29 cellular contexts compared by ENCODE assay signal in genomic region chr13:111248822-111249221, GRCh38.
DNase-seq lines count a peak whose midpoint lies in the region; ATAC-seq, FAIRE-seq and TF ChIP-seq lines count a peak whose summit lies in the region.
"Had no signal": no experiment of that assay in that cellular context is flagged by ENCODE, and none has a peak within 500 bp of the region (broad histone marks: within the 10 kb centered on the region; RNA-seq: fewer than 3 reads in every experiment).

No MANE protein-coding gene starts in this region.

- H4K5ac ChIP-seq in IMR-90 (ENCODE audit: low read depth, low read length): no peak overlapping the region

- no peak overlapping the region for H2AK5ac ChIP-seq in IMR-90 (ENCODE audit: low read depth, low read length)

- peaks cover 10% of the 10 kb centered on the region for H4K20me1 ChIP-seq in IMR-90 (ENCODE audit: insufficient read depth, low read length)

- H3K23ac ChIP-seq in IMR-90 (ENCODE audit: low read depth, low read length): 0 out of 2 replicates have a peak overlapping the region, but pooled peaks have one; percentile 16

- H3K36me3 ChIP-seq in IMR-90 (ENCODE audit: control insufficient read depth, insufficient read depth, low read length): peaks cover 28% of the 10 kb centered on the region
- H3K36me3 ChIP-seq in adrenal gland (replicated peaks in 1 of 2): peaks cover 0 to 41% of the 10 kb centered on the region in 2 donors
- no peaks in the 10 kb centered on the region for H3K36me3 ChIP-seq in prostate gland
- peaks cover 12 to 13% of the 10 kb centered on the region in 2 donors for H3K36me3 ChIP-seq in kidney (ENCODE audit: control insufficient read depth in 1 of 2, insufficient read depth in 2 of 2, low read length in 2 of 2)

- H2BK5ac ChIP-seq in IMR-90 (ENCODE audit: low read depth, low read length, poor library complexity, severe bottlenecking): no peak overlapping the region

- no peak overlapping the region for H4K8ac ChIP-seq in IMR-90 (ENCODE audit: low read depth in 2 of 2, low read length in 2 of 2)

- no peak overlapping the region for H4K91ac ChIP-seq in IMR-90 (ENCODE audit: insufficient read depth, low read depth, low read length)

- H3K4me2 ChIP-seq in IMR-90 (ENCODE audit: low read depth, low read length): no peak overlapping the region
- H3K4me2 ChIP-seq: BLaER1 had no signal

- H3K4me3 ChIP-seq in IMR-90 (ENCODE audit: insufficient read depth, low read depth, low read length) (no peak overlapping the region), adrenal gland (no peak overlapping the region), prostate gland (no peak overlapping the region), kidney (ENCODE audit: low read length in 2 of 2) (no peak overlapping the region)
- H3K4me3 ChIP-seq: BLaER1, coronary artery, upper lobe of left lung had no signal

- dilution Hi-C loops in IMR-90 (cut with HindIII; ENCODE audit: low sequenced_read_pairs, unreplicated experiment): no loop called here

- no peak overlapping the region for H2AK9ac ChIP-seq in IMR-90 (replicated peaks; ENCODE audit: low read depth, low read length, poor library complexity)

- TF ChIP-seq RAD21 in IMR-90 (IDR thresholded peaks at IDR 0.05; ENCODE audit: low read length): no peak

- FAIRE-seq in kidney (lab: Jason Lieb, UNC): no peak
- FAIRE-seq: G401.6 had no signal

- H3K56ac ChIP-seq in IMR-90 (ENCODE audit: extremely low read depth, insufficient read depth, low read length): no peak overlapping the region

- no peak overlapping the region for H3K27ac ChIP-seq in IMR-90 (ENCODE audit: insufficient read depth, low read length)
- peak overlapping the region in 4 of 5 donors; percentile 13 to 70 (median 34) for H3K27ac ChIP-seq in adrenal gland
- H3K27ac ChIP-seq in prostate gland: peak overlapping the region; percentile 45 to 83
- H3K27ac ChIP-seq in kidney (ENCODE audit: low read depth in 2 of 2, low read length in 2 of 2): no peak overlapping the region
- H3K27ac ChIP-seq: BLaER1, coronary artery, upper lobe of left lung had no signal

- H3K18ac ChIP-seq in IMR-90 (ENCODE audit: low read depth, low read length): no peak overlapping the region

- H3K14ac ChIP-seq in IMR-90 (replicated peaks; ENCODE audit: low read depth, low read length): no peak overlapping the region

- no peak for TF ChIP-seq CTCF in IMR-90 (conservative IDR thresholded peaks at IDR 0.05; ENCODE audit: low read depth, low read length)
- no peak for TF ChIP-seq CTCF in adrenal gland (IDR thresholded peaks at IDR 0.05)
- TF ChIP-seq CTCF in prostate gland (IDR thresholded peaks at IDR 0.05): no peak
- TF ChIP-seq CTCF in kidney (IDR thresholded peaks at IDR 0.05; ENCODE audit: borderline replicate concordance, extremely low read depth, insufficient read depth): no peak

- POLR2A ChIA-PET in IMR-90 (lab: Charles Lee; ENCODE audit: unreplicated experiment): no interaction called here

- no peaks in the 10 kb centered on the region for H3K9me3 ChIP-seq in IMR-90 (ENCODE audit: control insufficient read depth, insufficient read depth, low read length)
- H3K9me3 ChIP-seq in adrenal gland (replicated peaks in 1 of 3): no peaks in the 10 kb centered on the region
- no peaks in the 10 kb centered on the region for H3K9me3 ChIP-seq in prostate gland
- H3K9me3 ChIP-seq in kidney (ENCODE audit: control insufficient read depth in 1 of 2, low read length in 2 of 2): no peaks in the 10 kb centered on the region
- H3K9me3 ChIP-seq: Caco-2, upper lobe of left lung had no signal

- H3K9ac ChIP-seq in IMR-90 (ENCODE audit: low read depth, low read length): no peak overlapping the region
- H3K9ac ChIP-seq in kidney (ENCODE audit: low read length in 2 of 2): no peak overlapping the region
- H3K9ac ChIP-seq: BLaER1 had no signal

- DNase-seq in IMR-90 (no peak), adrenal gland (peak; percentile 38 to 67 (median 60)), left ventricle myocardium superior (no peak), prostate gland (ENCODE audit: low spot score) (no peak), kidney (no peak), A172 (ENCODE audit: low spot score) (no peak)
- DNase-seq: activated CD4-positive, alpha-beta T cell treated with anti-CD3 and anti-CD28 coated beads, Interleukin-2, amount 10 ng/mL, durations not matched to agents 7 days and 5 days; activated effector memory CD4-positive, alpha-beta T cell treated with anti-CD3 and anti-CD28 coated beads, Interleukin-2, amount 50 U/mL, for 16 hours; activated T-cell treated with anti-CD3 and anti-CD28 coated beads, Interleukin-2, amount 50 U/mL, for 24 hours; aorta; Caco-2; effector memory CD8-positive, alpha-beta T cell; Karpas-422; kidney glomerular epithelial cell; mesenchymal stem cell; NCI-H1436; NCI-H2081 treated with DMSO at 0.1 percent for 48 hours; NCI-H2227 treated with DMSO at 0.1 percent for 48 hours; NCI-H82; posterior cingulate gyrus; stimulated activated naive B cell treated with anti-CD40 and anti-IgM and Interleukin-4, amounts not matched to agents 10 μg/mL and 1 μg/mL and 100 μg/mL, for 72 hours; substantia nigra; upper lobe of left lung had no signal

- intact Hi-C loops in IMR-90 (cut with micrococcal nuclease) (no loop called here), adrenal gland (cut with DNase I) (no loop called here), left ventricle myocardium superior (cut with micrococcal nuclease) (no loop called here), prostate gland (cut with DNase I) (loop anchor here (5.0 kb wide), 1 partner anchor 33 kb away; no protein-coding TSS in a partner anchor), kidney (cut with DNase I) (no loop called here)

- no peak overlapping the region for H2AFZ ChIP-seq in IMR-90 (replicated peaks; ENCODE audit: low read length, poor library complexity)

- H2BK120ac ChIP-seq in IMR-90 (ENCODE audit: low read depth, low read length): no peak overlapping the region

- WGBS in IMR-90 (ENCODE audit: extremely low coverage in 2 of 2, insufficient read length in 1 of 2), 2 experiments: no CpG with 5 or more reads among the region's 3 CpGs
- 52 to 63% (median 57%) methylated on average over 3 of the region's 3 CpGs for WGBS in adrenal gland, 4 donors
- 63% methylated on average over 3 of the region's 3 CpGs for WGBS in prostate gland

- BruUV-seq in IMR-90 (replicated peaks; lab: Mats Ljungman, UMichigan): no TSS peak

- H3K27me3 ChIP-seq in IMR-90 (ENCODE audit: control insufficient read depth, insufficient read depth, low read length) (no peaks in the 10 kb centered on the region), adrenal gland (no peaks in the 10 kb centered on the region), prostate gland (replicated peaks; ENCODE audit: insufficient read depth) (no peaks in the 10 kb centered on the region)
- H3K27me3 ChIP-seq: BLaER1, upper lobe of left lung had no signal

- peaks cover 21% of the 10 kb centered on the region; the same call in 1 of the 2 replicates for H3K9me1 ChIP-seq in IMR-90 (ENCODE audit: insufficient read depth, low read length)

- in situ Hi-C loops in IMR-90 (cut with MboI; ENCODE audit: low sequenced_read_pairs): no loop called here

- H3K4me1 ChIP-seq in IMR-90 (ENCODE audit: control insufficient read depth, insufficient read depth, low read length): peaks cover 11% of the 10 kb centered on the region
- H3K4me1 ChIP-seq in adrenal gland (replicated peaks in 1 of 2): peaks cover 23 to 31% of the 10 kb centered on the region in 2 donors
- H3K4me1 ChIP-seq in prostate gland (replicated peaks): peaks cover 15% of the 10 kb centered on the region
- no peaks in the 10 kb centered on the region for H3K4me1 ChIP-seq in kidney (ENCODE audit: control insufficient read depth in 1 of 2, insufficient read depth in 1 of 2, low read depth in 1 of 2, low read length in 2 of 2)
- H3K4me1 ChIP-seq: BLaER1 had no signal

- H3K79me1 ChIP-seq in IMR-90 (ENCODE audit: low read depth in 1 of 2, low read length in 2 of 2): peaks cover 28 to 64% of the 10 kb centered on the region in 2 experiments

- ATAC-seq in IMR-90 (ENCODE audit: low read depth) (no peak), left ventricle myocardium superior (peak; percentile 31), GM18519 (IDR thresholded peaks at IDR 0.05; ENCODE audit: low FRiP score, unreplicated experiment) (no peak), GM18909 (IDR thresholded peaks at IDR 0.05; ENCODE audit: poor library complexity, unreplicated experiment) (no peak)
- ATAC-seq: effector memory CD8-positive, alpha-beta T cell; stimulated activated naive B cell treated with anti-CD40 and anti-IgM and Interleukin-4, amounts not matched to agents 10 μg/mL and 1 μg/mL and 100 μg/mL, for 72 hours; WTC11 had no signal

- no peak overlapping the region for H2BK20ac ChIP-seq in IMR-90 (ENCODE audit: low read depth, low read length)

- no peak overlapping the region for H2BK15ac ChIP-seq in IMR-90 (ENCODE audit: low read depth, low read length)

- TF ChIP-seq POLR2A in IMR-90 (IDR thresholded peaks at IDR 0.05; ENCODE audit: low read depth, low read length) (no peak), adrenal gland (IDR thresholded peaks at IDR 0.05) (no peak), prostate gland (IDR thresholded peaks at IDR 0.05) (no peak)

- CTCF ChIA-PET in IMR-90 (lab: Yijun Ruan, JAX): interaction anchor here (1.4 kb wide), 1 partner anchor 8 kb away, joined by 4 read pairs; no protein-coding TSS in a partner anchor

- H3K4ac ChIP-seq in IMR-90 (ENCODE audit: low read depth, low read length): no peak overlapping the region

TF ChIP-seq in IMR-90, 13 proteins besides CTCF, POLR2A, EP300 and RAD21 (continues in another document):
- TF ChIP-seq USF2 (IDR thresholded peaks at IDR 0.05; ENCODE audit: low read depth, low read length) (no peak), RCOR1 (IDR thresholded peaks at IDR 0.05; ENCODE audit: insufficient replicate concordance, low read length) (no peak), CHD1 (IDR thresholded peaks at IDR 0.05; ENCODE audit: low read depth, low read length) (no peak), MAFK (IDR thresholded peaks at IDR 0.05; ENCODE audit: low read depth, low read length) (no peak), BHLHE40 (IDR thresholded peaks at IDR 0.05; ENCODE audit: low read depth, low read length) (no peak), RFX5 (IDR thresholded peaks at IDR 0.05; ENCODE audit: low read depth, low read length) (no peak), MAZ (IDR thresholded peaks at IDR 0.05; ENCODE audit: borderline replicate concordance, low read depth, low read length) (no peak), FOS (IDR thresholded peaks at IDR 0.05; ENCODE audit: low read depth, low read length) (no peak)

Comparison
In these comparisons a context has a peak if more than half of its experiments do, and no peak if none do; other contexts are left out.
1. DNase-seq: peak in adrenal gland (7 of 7); none in IMR-90 (single experiment), left ventricle myocardium superior (single experiment), prostate gland (single experiment), kidney (single experiment) and A172 (single experiment).
2. H3K27ac ChIP-seq: peak in adrenal gland (4 of 5) and prostate gland (2 of 2); none in IMR-90 (single experiment) and kidney (0 of 2).